9 cellular contexts compared by ENCODE assay signal in the genomic region with DNA sequence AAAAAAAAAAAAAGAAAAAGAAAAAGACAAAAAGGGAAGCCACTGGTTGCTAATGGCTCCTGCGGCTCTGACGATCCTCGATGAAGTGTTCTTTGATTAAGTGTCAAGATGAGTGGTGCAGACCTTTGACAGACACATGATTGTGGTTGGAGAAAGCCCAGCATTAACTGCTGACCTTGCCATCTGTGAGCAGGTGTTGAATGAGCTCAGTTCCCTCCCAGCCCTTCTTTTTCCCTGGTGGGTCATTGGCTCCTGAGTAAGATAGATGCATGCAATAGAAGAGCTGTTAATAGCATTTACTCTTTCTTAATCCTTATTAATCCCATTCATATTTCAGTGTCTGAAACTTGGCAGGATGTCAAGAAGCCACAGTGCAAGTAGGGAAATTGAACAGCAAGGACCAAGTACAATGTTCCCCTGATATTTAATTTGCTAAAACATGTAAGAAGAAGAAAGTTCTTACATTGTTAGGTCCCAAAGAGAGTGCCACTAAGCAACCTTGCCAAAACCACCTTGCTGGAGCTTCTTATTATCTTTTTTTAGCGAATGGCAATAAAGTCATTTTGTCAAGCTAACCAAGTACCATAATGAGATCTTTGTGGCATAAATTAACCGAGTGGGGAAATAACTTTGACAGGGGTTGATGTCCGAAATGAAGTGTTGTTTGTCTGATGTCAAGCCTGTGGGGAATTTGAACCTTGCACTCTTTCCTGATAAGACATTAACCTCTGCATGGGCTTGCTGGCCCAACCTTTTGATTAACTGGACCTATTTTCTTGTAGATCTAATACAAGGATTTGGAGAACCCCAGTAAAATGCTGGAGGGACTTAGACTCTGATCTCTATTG.
DNase-seq lines count a peak whose midpoint lies in the region; ATAC-seq lines count a peak whose summit lies in the region.
"Had no signal": no experiment of that assay in that cellular context is flagged by ENCODE, and none has a peak within 500 bp of the region (broad histone marks: within the 10 kb centered on the region; RNA-seq: fewer than 3 reads in every experiment).

No MANE protein-coding gene starts in this region.

- H3K27ac ChIP-seq in substantia nigra (ENCODE audit: low read depth, low read length, poor library complexity, severe bottlenecking) = peak overlapping the region; percentile 83

- peak; percentile 84 for ATAC-seq in esophagus mucosa
- ATAC-seq in HG02623 (IDR thresholded peaks at IDR 0.05; ENCODE audit: unreplicated experiment) = no peak
- no peak for ATAC-seq in HG03469 (IDR thresholded peaks at IDR 0.05; ENCODE audit: unreplicated experiment)

- DNase-seq in NCI-H748 (lab: John Stamatoyannopoulos, UW; ENCODE audit: unreplicated experiment) (peak; percentile 67), NCI-H748 treated with DMSO at 0.1 percent for 48 hours (lab: John Stamatoyannopoulos, UW) (no peak), NCI-H446 (lab: John Stamatoyannopoulos, UW) (peak; percentile 30 to 65), substantia nigra (lab: John Stamatoyannopoulos, UW) (no peak), NCI-H226 (no peak)
- DNase-seq: ACHN had no signal

Comparison
In these comparisons a context has a peak if more than half of its experiments do, and no peak if none do; other contexts are left out.
1. DNase-seq: peak in NCI-H748 (single experiment) and NCI-H446 (2 of 2); none in NCI-H748 treated with DMSO at 0.1 percent for 48 hours (single experiment), substantia nigra (0 of 49) and NCI-H226 (single experiment).